In genomic region chr11:60182546-60183330, GRCh38 we compare ENCODE assay signal across 1 cellular context.
TF ChIP-seq lines count a peak whose summit lies in the region.

MS4A6A (minus strand) TSS chr11:60183083; CDS start chr11:60181727, 1,356 bp downstream.

TF ChIP-seq in GM23338, 12 proteins besides CTCF, POLR2A, EP300 and RAD21 (continued from another document):
- no peak for TF ChIP-seq ZNF462 (CRISPR knock-in tag; IDR thresholded peaks at IDR 0.05)
